In the genomic region with DNA sequence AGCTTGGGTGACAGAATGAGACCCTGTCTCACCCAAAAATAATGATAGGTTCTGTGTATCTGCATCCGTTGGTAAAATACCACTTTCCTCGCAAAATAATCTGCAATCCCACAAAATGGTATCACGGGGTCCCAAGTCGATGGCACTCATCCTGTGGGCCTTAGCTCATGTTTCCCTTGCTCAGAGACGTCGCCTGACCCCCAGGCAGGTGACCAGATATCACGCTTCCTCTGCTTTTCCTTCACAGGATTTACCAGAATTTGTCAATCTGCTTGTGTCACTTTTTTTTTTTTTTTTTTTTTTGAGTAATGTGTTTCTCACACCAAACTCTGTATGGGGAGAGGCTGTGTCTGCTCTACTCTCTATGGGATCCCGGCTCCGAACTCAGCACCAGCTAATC, we compare ENCODE assay signal across 1 cellular context.
TF ChIP-seq lines count a peak whose summit lies in the region.

No MANE protein-coding gene starts in this region.

TF ChIP-seq in HepG2, 621 proteins besides CTCF, POLR2A, EP300 and RAD21 (continued from another document):
- TF ChIP-seq, protein P1, sequence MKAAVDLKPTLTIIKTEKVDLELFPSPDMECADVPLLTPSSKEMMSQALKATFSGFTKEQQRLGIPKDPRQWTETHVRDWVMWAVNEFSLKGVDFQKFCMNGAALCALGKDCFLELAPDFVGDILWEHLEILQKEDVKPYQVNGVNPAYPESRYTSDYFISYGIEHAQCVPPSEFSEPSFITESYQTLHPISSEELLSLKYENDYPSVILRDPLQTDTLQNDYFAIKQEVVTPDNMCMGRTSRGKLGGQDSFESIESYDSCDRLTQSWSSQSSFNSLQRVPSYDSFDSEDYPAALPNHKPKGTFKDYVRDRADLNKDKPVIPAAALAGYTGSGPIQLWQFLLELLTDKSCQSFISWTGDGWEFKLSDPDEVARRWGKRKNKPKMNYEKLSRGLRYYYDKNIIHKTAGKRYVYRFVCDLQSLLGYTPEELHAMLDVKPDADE (CRISPR knock-in tag; IDR thresholded peaks at IDR 0.05) = no peak
- no peak for TF ChIP-seq ZNF781 (CRISPR knock-in tag; IDR thresholded peaks at IDR 0.05; ENCODE audit: borderline replicate concordance, not compliant biosample characterization)
- TF ChIP-seq ARHGAP35 (CRISPR knock-in tag; IDR thresholded peaks at IDR 0.05; ENCODE audit: borderline replicate concordance) = no peak
